In the genomic region with DNA sequence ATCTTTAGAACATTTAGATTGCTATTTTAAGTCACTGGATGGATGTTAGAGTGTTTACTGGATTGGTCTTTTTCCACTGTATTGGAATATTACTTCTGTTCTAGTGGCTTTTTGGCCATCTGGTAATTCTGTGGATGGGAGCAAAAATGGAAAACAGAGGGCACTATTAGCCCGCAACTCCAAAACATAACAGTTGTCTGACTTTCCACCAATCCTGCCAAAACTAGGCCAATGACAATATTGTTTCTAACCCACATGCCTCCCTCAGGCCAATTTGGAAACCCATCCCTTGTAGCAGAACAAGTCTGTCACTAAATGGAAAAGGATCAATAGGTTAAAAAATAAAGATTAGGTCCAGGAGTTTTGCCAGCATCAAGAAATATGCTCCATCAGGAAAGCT, we compare ENCODE assay signal across 22 cellular contexts.
DNase-seq lines count a peak whose midpoint lies in the region; ATAC-seq and TF ChIP-seq lines count a peak whose summit lies in the region.
"Had no signal": no experiment of that assay in that cellular context is flagged by ENCODE, and none has a peak within 500 bp of the region (broad histone marks: within the 10 kb centered on the region; RNA-seq: fewer than 3 reads in every experiment).

No MANE protein-coding gene starts in this region.

- H3K36me3 ChIP-seq in tibial artery, result no peaks in the 10 kb centered on the region
- H3K36me3 ChIP-seq: BE2C had no signal

- H3K27ac ChIP-seq in tibial artery, result peak overlapping the region; percentile 62 to 67

- H3K36me3 Mint-ChIP-seq in activated naive CD4-positive, alpha-beta T cell treated with anti-CD3 and anti-CD28 coated beads, Interleukin-2, amount 10 ng/mL, durations not matched to agents 7 days and 5 days, result no peaks in the 10 kb centered on the region
- H3K36me3 Mint-ChIP-seq: CD4-positive, CD25-positive, alpha-beta regulatory T cell; CD8-positive, alpha-beta memory T cell had no signal

- H3K4me3 ChIP-seq in tibial artery, result no peak overlapping the region
- H3K4me3 ChIP-seq: GM23338 had no signal

- no peak overlapping the region for H3K4me3 Mint-ChIP-seq in activated naive CD4-positive, alpha-beta T cell treated with anti-CD3 and anti-CD28 coated beads, Interleukin-2, amount 10 ng/mL, durations not matched to agents 7 days and 5 days
- H3K4me3 Mint-ChIP-seq: CD4-positive, CD25-positive, alpha-beta regulatory T cell; CD8-positive, alpha-beta memory T cell; GM23338; IgD-negative memory B cell had no signal

- H3K4me1 ChIP-seq in tibial artery, result peaks cover 0 to 34% (median 12%) of the 10 kb centered on the region in 4 donors
- H3K4me1 ChIP-seq: BE2C had no signal

- H3K9me3 Mint-ChIP-seq in activated naive CD4-positive, alpha-beta T cell treated with anti-CD3 and anti-CD28 coated beads, Interleukin-2, amount 10 ng/mL, durations not matched to agents 7 days and 5 days, result no peaks in the 10 kb centered on the region
- H3K9me3 Mint-ChIP-seq: CD8-positive, alpha-beta memory T cell; GM23338 had no signal

- no peak overlapping the region for H3K27ac Mint-ChIP-seq in activated naive CD4-positive, alpha-beta T cell treated with anti-CD3 and anti-CD28 coated beads, Interleukin-2, amount 10 ng/mL, durations not matched to agents 7 days and 5 days
- H3K27ac Mint-ChIP-seq: CD4-positive, CD25-positive, alpha-beta regulatory T cell; CD8-positive, alpha-beta memory T cell; GM23338; IgD-negative memory B cell had no signal

- no peaks in the 10 kb centered on the region for H3K27me3 ChIP-seq in tibial artery
- H3K27me3 ChIP-seq: BE2C had no signal

- intact Hi-C loops in tibial artery (cut with DNase I; ENCODE audit: low total_unique reads), result no loop called here

- peak; percentile 62 for DNase-seq in NCI-H446 treated with DMSO at 0.1 percent for 48 hours (lab: John Stamatoyannopoulos, UW)
- DNase-seq in cerebellar cortex (ENCODE audit: low spot score), result peak; percentile 2
- DNase-seq in medulla oblongata (ENCODE audit: extremely low spot score), result peak; percentile 12
- DNase-seq in tibial artery, result peak in 1 of 2 donors; percentile 34
- no peak for DNase-seq in germinal center (ENCODE audit: low spot score)
- no peak for DNase-seq in ureter (ENCODE audit: low spot score)
- no peak for DNase-seq in activated naive CD4-positive, alpha-beta T cell treated with anti-CD3 and anti-CD28 coated beads, Interleukin-2, amount 10 ng/mL, durations not matched to agents 7 days and 5 days
- DNase-seq: ACHN; BE2C; C1 segment of cervical spinal cord; CD4-positive, CD25-positive, alpha-beta regulatory T cell; CD8-positive, alpha-beta memory T cell; COR-L47; DMS 273 treated with DMSO at 0.1 percent for 48 hours; DMS53; DND-41; EL; HCEC 1CT had no signal

- H3K27me3 Mint-ChIP-seq in activated naive CD4-positive, alpha-beta T cell treated with anti-CD3 and anti-CD28 coated beads, Interleukin-2, amount 10 ng/mL, durations not matched to agents 7 days and 5 days, result peaks cover 4% of the 10 kb centered on the region

- no peak for ATAC-seq in HG03196 (IDR thresholded peaks at IDR 0.05; ENCODE audit: unreplicated experiment)
- ATAC-seq: GM23338, HepG2 had no signal

- no peaks in the 10 kb centered on the region for H3K9me3 ChIP-seq in tibial artery
- H3K9me3 ChIP-seq: BE2C had no signal

- no peaks in the 10 kb centered on the region for H3K4me1 Mint-ChIP-seq in activated naive CD4-positive, alpha-beta T cell treated with anti-CD3 and anti-CD28 coated beads, Interleukin-2, amount 10 ng/mL, durations not matched to agents 7 days and 5 days
- H3K4me1 Mint-ChIP-seq: CD4-positive, CD25-positive, alpha-beta regulatory T cell; CD8-positive, alpha-beta memory T cell; IgD-negative memory B cell had no signal

- CTCF ChIA-PET in activated naive CD4-positive, alpha-beta T cell treated with anti-CD3 and anti-CD28 coated beads, Interleukin-2, amount 10 ng/mL, durations not matched to agents 7 days and 5 days (lab: Charles Lee), result no interaction called here

- TF ChIP-seq CTCF in tibial artery (IDR thresholded peaks at IDR 0.05), result peak; percentile 13 to 23

Comparison
In these comparisons a context has a peak if more than half of its experiments do, and no peak if none do; other contexts are left out.
1. DNase-seq: peak in NCI-H446 treated with DMSO at 0.1 percent for 48 hours (single experiment), cerebellar cortex (single experiment) and medulla oblongata (single experiment); none in germinal center (single experiment), ureter (single experiment) and activated naive CD4-positive, alpha-beta T cell treated with anti-CD3 and anti-CD28 coated beads, Interleukin-2, amount 10 ng/mL, durations not matched to agents 7 days and 5 days (single experiment).